Comparison of ENCODE assay signal across 17 cellular contexts in the genomic region with DNA sequence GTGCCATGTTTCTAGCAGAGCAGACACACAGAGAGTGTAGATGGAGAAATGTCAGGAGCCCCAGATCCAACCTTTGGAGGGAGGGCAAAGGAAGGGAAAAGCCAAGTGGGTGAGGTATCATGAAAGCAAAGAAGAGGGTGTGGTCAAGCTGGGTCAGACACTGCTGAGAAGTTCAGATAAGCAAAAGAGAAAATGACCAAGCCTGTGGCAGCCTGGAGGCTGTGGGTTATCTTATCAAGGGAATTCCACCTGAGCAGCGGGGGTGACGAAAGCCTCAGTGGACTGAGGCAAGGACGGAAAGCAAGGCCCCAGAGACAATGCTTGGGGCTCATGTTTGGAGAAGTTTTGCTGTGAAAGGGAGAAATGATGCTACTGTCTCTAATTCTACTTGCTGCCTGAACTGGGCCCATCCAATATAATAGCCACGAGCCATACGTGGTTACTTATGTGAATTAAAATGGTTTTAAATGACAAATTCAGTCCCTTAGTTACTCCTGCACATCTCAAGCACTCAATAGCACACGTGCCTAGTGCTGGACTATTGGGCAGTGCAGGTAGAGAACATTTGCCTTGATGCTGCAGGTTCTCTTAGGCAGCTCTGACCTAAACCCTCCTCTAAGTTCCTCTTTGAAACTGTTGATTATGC.
A peak's percentile ranks its signal among the peaks of the same experiment; 100 is the strongest.
DNase-seq lines count a peak whose midpoint lies in the region; ATAC-seq and TF ChIP-seq lines count a peak whose summit lies in the region.
"Had no signal": no experiment of that assay in that cellular context is flagged by ENCODE, and none has a peak within 500 bp of the region (broad histone marks: within the 10 kb centered on the region; RNA-seq: fewer than 3 reads in every experiment).

No MANE protein-coding gene starts in this region.

- no peak overlapping the region for H3K4me2 ChIP-seq in mesendoderm (ENCODE audit: low read length)

- no peaks in the 10 kb centered on the region for H3K79me1 ChIP-seq in mesendoderm (ENCODE audit: low read length)

- no peaks in the 10 kb centered on the region for H3K36me3 ChIP-seq in mesendoderm (ENCODE audit: control insufficient read depth, insufficient read depth, low read length)
- no peaks in the 10 kb centered on the region for H3K36me3 ChIP-seq in thyroid gland
- H3K36me3 ChIP-seq: SJCRH30 had no signal

- WGBS in mesendoderm (ENCODE audit: extremely low coverage, insufficient coverage, low lambda C conversion rate) = no CpG with 5 or more reads among the region's 6 CpGs
- 95 to 98% methylated on average over 6 of the region's 6 CpGs for WGBS in thyroid gland, 2 donors

- H3K4me3 ChIP-seq in mesendoderm (ENCODE audit: low read length) (no peak overlapping the region), thyroid gland (replicated peaks in 1 of 3) (no peak overlapping the region)
- H3K4me3 ChIP-seq: SJCRH30 had no signal

- H2BK15ac ChIP-seq in mesendoderm (replicated peaks; ENCODE audit: low read depth) = no peak overlapping the region

- no peak for TF ChIP-seq CTCF in thyroid gland (IDR thresholded peaks at IDR 0.05)

- no peak for ATAC-seq in GM19324 (IDR thresholded peaks at IDR 0.05; ENCODE audit: low FRiP score, unreplicated experiment)
- no peak for ATAC-seq in left lobe of liver
- no peak for ATAC-seq in GM21367 (IDR thresholded peaks at IDR 0.05; ENCODE audit: unreplicated experiment)
- ATAC-seq: Panc1 had no signal

- H3K23ac ChIP-seq in mesendoderm (ENCODE audit: low read length) = no peak overlapping the region

- H4K5ac ChIP-seq in mesendoderm (ENCODE audit: low read length) = no peak overlapping the region

- H3K27ac ChIP-seq in caudate nucleus (ENCODE audit: low read depth, low read length) (peak overlapping the region; percentile 49), mesendoderm (ENCODE audit: low read depth, low read length) (no peak overlapping the region), thyroid gland (peak overlapping the region in 2 of 3 donors; percentile 15 to 22)
- H3K27ac ChIP-seq: C4-2B, SJCRH30 had no signal

- no peak overlapping the region for H4K8ac ChIP-seq in mesendoderm (ENCODE audit: low read depth, low read length)

- no peak overlapping the region for H3K9ac ChIP-seq in mesendoderm (ENCODE audit: low read length)

- H3K18ac ChIP-seq in mesendoderm (ENCODE audit: low read length) = no peak overlapping the region

- no peaks in the 10 kb centered on the region for H3K79me2 ChIP-seq in mesendoderm (ENCODE audit: control insufficient read depth, insufficient read depth, low read length)

- H2AK5ac ChIP-seq in mesendoderm (ENCODE audit: low read length) = no peak overlapping the region

- H3K9me3 ChIP-seq in thyroid gland = no peaks in the 10 kb centered on the region
- H3K9me3 ChIP-seq: SJCRH30 had no signal

- no peak overlapping the region for H3K56ac ChIP-seq in mesendoderm (ENCODE audit: low read length)

- H2BK120ac ChIP-seq in mesendoderm (ENCODE audit: low read depth, low read length) = no peak overlapping the region

- no peak overlapping the region for H2BK5ac ChIP-seq in mesendoderm (ENCODE audit: low read length)

- peak; percentile 54 for DNase-seq in NCI-H226
- DNase-seq in caudate nucleus (lab: John Stamatoyannopoulos, UW) = no peak
- DNase-seq in mesendoderm = peak; percentile 79
- DNase-seq in thyroid gland = no peak
- no peak for DNase-seq in CD1c-positive myeloid dendritic cell (ENCODE audit: extremely low spot score)
- no peak for DNase-seq in left lobe of liver (ENCODE audit: low spot score)
- DNase-seq: AML-193, GDM1, GOT3, NCI-H1417 treated with DMSO at 0.1 percent for 48 hours, NCI-H1930, NCI-H524 treated with DMSO at 0.1 percent for 48 hours had no signal

- TF ChIP-seq POLR2A in thyroid gland (IDR thresholded peaks at IDR 0.05) = no peak

- intact Hi-C loops in thyroid gland (cut with DNase I) = loop anchor here (10.0 kb wide), 1 partner anchor 62 kb away; the partner anchor contains the start of gene SLC22A23

- H3K4ac ChIP-seq in mesendoderm (ENCODE audit: low read depth, low read length) = no peak overlapping the region

- H3K4me1 ChIP-seq in mesendoderm (ENCODE audit: control insufficient read depth, low read depth, low read length) (peaks cover 7% of the 10 kb centered on the region), thyroid gland (peaks cover 8 to 41% of the 10 kb centered on the region in 2 donors)
- H3K4me1 ChIP-seq: SJCRH30 had no signal

- H3K27me3 ChIP-seq in mesendoderm (ENCODE audit: insufficient read depth, low read length, poor library complexity) = no peaks in the 10 kb centered on the region
- H3K27me3 ChIP-seq in thyroid gland = no peaks in the 10 kb centered on the region
- H3K27me3 ChIP-seq: SJCRH30 had no signal

Comparison
In these comparisons a context has a peak if more than half of its experiments do, and no peak if none do; other contexts are left out.
1. DNase-seq: peak in NCI-H226 (single experiment) and mesendoderm (single experiment); none in caudate nucleus (0 of 61), thyroid gland (0 of 2), CD1c-positive myeloid dendritic cell (single experiment) and left lobe of liver (single experiment).